23 cellular contexts compared by ENCODE assay signal in genomic region chr2:69592511-69592910, GRCh38. TPM values are rescaled to one million over a fixed set of nuclear protein-coding genes. Genes with fewer than 3 reads are reported as not detected.
DNase-seq lines count a peak whose midpoint lies in the region; ATAC-seq and TF ChIP-seq lines count a peak whose summit lies in the region.
"Had no signal": no experiment of that assay in that cellular context is flagged by ENCODE, and none has a peak within 500 bp of the region (broad histone marks: within the 10 kb centered on the region; RNA-seq: fewer than 3 reads in every experiment).

No MANE protein-coding gene starts in this region.

- no peak for ATAC-seq in activated CD4-positive, alpha-beta T cell treated with anti-CD3 and anti-CD28 coated beads for 36 hours
- no peak for ATAC-seq in activated naive CD8-positive, alpha-beta T cell treated with anti-CD3 and anti-CD28 coated beads, Interleukin-2, amount 50 U/mL, for 24 hours
- ATAC-seq in effector memory CD8-positive, alpha-beta T cell (replicated peaks): no peak
- ATAC-seq in stimulated activated effector memory CD8-positive, alpha-beta T cell treated with anti-CD3 and anti-CD28 coated beads, Interleukin-12 subunit alpha, Interleukin-12 subunit beta, amount 100 ng/mL, for 72 hours: peak; percentile 31
- no peak for ATAC-seq in gastroesophageal sphincter
- ATAC-seq: HCT116, PC-3 had no signal

- POLR2A ChIA-PET in activated CD4-positive, alpha-beta T cell treated with anti-CD3 and anti-CD28 coated beads for 36 hours (lab: Charles Lee): no interaction called here

- H3K4me1 ChIP-seq in gastroesophageal sphincter: peaks cover 0 to 33% (median 0%) of the 10 kb centered on the region in 3 donors

- H3K4me3 Mint-ChIP-seq in activated CD4-positive, alpha-beta T cell treated with anti-CD3 and anti-CD28 coated beads for 36 hours: no peak overlapping the region
- no peak overlapping the region for H3K4me3 Mint-ChIP-seq in activated naive CD8-positive, alpha-beta T cell
- H3K4me3 Mint-ChIP-seq in activated naive CD8-positive, alpha-beta T cell treated with anti-CD3 and anti-CD28 coated beads, Interleukin-2, amount 50 U/mL, for 24 hours: no peak overlapping the region
- peak overlapping the region in 1 of 2 donors; percentile 5 for H3K4me3 Mint-ChIP-seq in effector memory CD8-positive, alpha-beta T cell
- H3K4me3 Mint-ChIP-seq in stimulated activated effector memory CD8-positive, alpha-beta T cell treated with anti-CD3 and anti-CD28 coated beads, Interleukin-12 subunit alpha, Interleukin-12 subunit beta, amount 100 ng/mL, for 72 hours: no peak overlapping the region

- no peak overlapping the region for H3K4me3 ChIP-seq in gastroesophageal sphincter

- H3K27me3 ChIP-seq in gastroesophageal sphincter: no peaks in the 10 kb centered on the region

- H3K9me3 Mint-ChIP-seq in activated CD4-positive, alpha-beta T cell treated with anti-CD3 and anti-CD28 coated beads for 36 hours (ENCODE audit: low read depth): peaks cover 2% of the 10 kb centered on the region
- no peaks in the 10 kb centered on the region for H3K9me3 Mint-ChIP-seq in activated naive CD8-positive, alpha-beta T cell (ENCODE audit: low read depth)
- no peaks in the 10 kb centered on the region for H3K9me3 Mint-ChIP-seq in activated naive CD8-positive, alpha-beta T cell treated with anti-CD3 and anti-CD28 coated beads, Interleukin-2, amount 50 U/mL, for 24 hours
- H3K9me3 Mint-ChIP-seq in effector memory CD8-positive, alpha-beta T cell: no peaks in the 10 kb centered on the region
- H3K9me3 Mint-ChIP-seq in stimulated activated effector memory CD8-positive, alpha-beta T cell treated with anti-CD3 and anti-CD28 coated beads, Interleukin-12 subunit alpha, Interleukin-12 subunit beta, amount 100 ng/mL, for 72 hours: no peaks in the 10 kb centered on the region

- H3K27ac Mint-ChIP-seq in activated CD4-positive, alpha-beta T cell treated with anti-CD3 and anti-CD28 coated beads for 36 hours: peak overlapping the region; percentile 10
- peak overlapping the region; percentile 50 for H3K27ac Mint-ChIP-seq in activated naive CD8-positive, alpha-beta T cell
- no peak overlapping the region for H3K27ac Mint-ChIP-seq in activated naive CD8-positive, alpha-beta T cell treated with anti-CD3 and anti-CD28 coated beads, Interleukin-2, amount 50 U/mL, for 24 hours
- H3K27ac Mint-ChIP-seq in effector memory CD8-positive, alpha-beta T cell: peak overlapping the region; percentile 72 to 84
- H3K27ac Mint-ChIP-seq in stimulated activated effector memory CD8-positive, alpha-beta T cell treated with anti-CD3 and anti-CD28 coated beads, Interleukin-12 subunit alpha, Interleukin-12 subunit beta, amount 100 ng/mL, for 72 hours: no peak overlapping the region

- DNase-seq in activated CD4-positive, alpha-beta T cell treated with anti-CD3 and anti-CD28 coated beads for 36 hours: no peak
- no peak for DNase-seq in activated CD4-positive, alpha-beta T cell treated with anti-CD3 and anti-CD28 coated beads, Interleukin-2, amount 50 U/mL, for 48 hours
- no peak for DNase-seq in activated naive CD8-positive, alpha-beta T cell treated with anti-CD3 and anti-CD28 coated beads, Interleukin-2, amount 50 U/mL, for 24 hours
- no peak for DNase-seq in effector memory CD8-positive, alpha-beta T cell
- DNase-seq in stimulated activated effector memory CD8-positive, alpha-beta T cell treated with anti-CD3 and anti-CD28 coated beads, Interleukin-12 subunit alpha, Interleukin-12 subunit beta, amount 100 ng/mL, for 72 hours (ENCODE audit: low spot score in 2 of 2): no peak
- DNase-seq in GM13977 (ENCODE audit: low spot score): no peak
- DNase-seq: AML-193, DMS153, GF-D8, GOT3, NCI-H1417 treated with DMSO at 0.1 percent for 48 hours, NCI-H187 treated with DMSO at 0.1 percent for 48 hours, NCI-H2227 treated with DMSO at 0.1 percent for 48 hours, NCI-H510A treated with DMSO at 0.1 percent for 48 hours, PC-3, RPMI8226 had no signal

- TF ChIP-seq POLR2A in gastroesophageal sphincter (IDR thresholded peaks at IDR 0.05): no peak

- peaks cover 22% of the 10 kb centered on the region for H3K36me3 Mint-ChIP-seq in activated CD4-positive, alpha-beta T cell treated with anti-CD3 and anti-CD28 coated beads for 36 hours (ENCODE audit: low read depth)
- H3K36me3 Mint-ChIP-seq in activated naive CD8-positive, alpha-beta T cell: peaks cover 6% of the 10 kb centered on the region
- peaks cover 6% of the 10 kb centered on the region for H3K36me3 Mint-ChIP-seq in activated naive CD8-positive, alpha-beta T cell treated with anti-CD3 and anti-CD28 coated beads, Interleukin-2, amount 50 U/mL, for 24 hours (ENCODE audit: low read depth)
- peaks cover 17% of the 10 kb centered on the region for H3K36me3 Mint-ChIP-seq in effector memory CD8-positive, alpha-beta T cell (ENCODE audit: insufficient read depth)
- H3K36me3 Mint-ChIP-seq in stimulated activated effector memory CD8-positive, alpha-beta T cell treated with anti-CD3 and anti-CD28 coated beads, Interleukin-12 subunit alpha, Interleukin-12 subunit beta, amount 100 ng/mL, for 72 hours: peaks cover 12% of the 10 kb centered on the region

- in situ Hi-C loops in GM13977 (cut with MboI; ENCODE audit: low pct_unique_long_range_greater_than_20kb, low sequenced_read_pairs, unreplicated experiment): no loop called here

- H3K27ac ChIP-seq in gastroesophageal sphincter: no peak overlapping the region
- H3K27ac ChIP-seq: 22Rv1, C4-2B, HL-60, KMS-11 had no signal

- TF ChIP-seq CTCF in gastroesophageal sphincter (IDR thresholded peaks at IDR 0.05) (no peak), GM13977 (IDR thresholded peaks at IDR 0.05; ENCODE audit: extremely low read depth, insufficient read depth, missing control alignments) (no peak)

- H3K4me1 Mint-ChIP-seq in activated CD4-positive, alpha-beta T cell treated with anti-CD3 and anti-CD28 coated beads for 36 hours: peaks cover 75% of the 10 kb centered on the region
- peaks cover 80% of the 10 kb centered on the region for H3K4me1 Mint-ChIP-seq in activated naive CD8-positive, alpha-beta T cell (ENCODE audit: low read depth)
- H3K4me1 Mint-ChIP-seq in activated naive CD8-positive, alpha-beta T cell treated with anti-CD3 and anti-CD28 coated beads, Interleukin-2, amount 50 U/mL, for 24 hours: peaks cover 81% of the 10 kb centered on the region
- peaks cover 54 to 64% of the 10 kb centered on the region in 2 donors for H3K4me1 Mint-ChIP-seq in effector memory CD8-positive, alpha-beta T cell (ENCODE audit: low read depth in 2 of 2)
- peaks cover 51% of the 10 kb centered on the region for H3K4me1 Mint-ChIP-seq in stimulated activated effector memory CD8-positive, alpha-beta T cell treated with anti-CD3 and anti-CD28 coated beads, Interleukin-12 subunit alpha, Interleukin-12 subunit beta, amount 100 ng/mL, for 72 hours

- no peaks in the 10 kb centered on the region for H3K27me3 Mint-ChIP-seq in activated CD4-positive, alpha-beta T cell treated with anti-CD3 and anti-CD28 coated beads for 36 hours
- H3K27me3 Mint-ChIP-seq in activated naive CD8-positive, alpha-beta T cell: no peaks in the 10 kb centered on the region
- H3K27me3 Mint-ChIP-seq in activated naive CD8-positive, alpha-beta T cell treated with anti-CD3 and anti-CD28 coated beads, Interleukin-2, amount 50 U/mL, for 24 hours: no peaks in the 10 kb centered on the region
- no peaks in the 10 kb centered on the region for H3K27me3 Mint-ChIP-seq in effector memory CD8-positive, alpha-beta T cell

- CTCF ChIA-PET in activated CD4-positive, alpha-beta T cell treated with anti-CD3 and anti-CD28 coated beads for 36 hours (lab: Charles Lee): no interaction called here

- intact Hi-C loops in activated CD4-positive, alpha-beta T cell treated with anti-CD3 and anti-CD28 coated beads for 36 hours (cut with DNase I, micrococcal nuclease): loop anchor here in 1 of 2 experiments (1.0 kb wide), 1 partner anchor 8 kb away; no protein-coding TSS in a partner anchor

- TF ChIP-seq EP300 in gastroesophageal sphincter (IDR thresholded peaks at IDR 0.05): no peak

- H3K36me3 ChIP-seq in gastroesophageal sphincter: no peaks in the 10 kb centered on the region

- no peaks in the 10 kb centered on the region for H3K9me3 ChIP-seq in gastroesophageal sphincter

RNA-seq across cellular contexts. Expression of gene AAK1, which starts 51.0 kb away (rescaled TPM):
- 100 to 1,000 TPM in 1 of 2 experiments, 10 to 100 TPM in 1; 95.9 to 104 TPM for total RNA-seq in activated CD4-positive, alpha-beta T cell treated with anti-CD3 and anti-CD28 coated beads for 36 hours
- 10 to 100 TPM; 32.3 to 55.9 (median 49.6) TPM for total RNA-seq in gastroesophageal sphincter

Comparison
In these comparisons a context has a peak if more than half of its experiments do, and no peak if none do; other contexts are left out.
1. H3K27ac Mint-ChIP-seq: peak in activated CD4-positive, alpha-beta T cell treated with anti-CD3 and anti-CD28 coated beads for 36 hours (single experiment), activated naive CD8-positive, alpha-beta T cell (single experiment) and effector memory CD8-positive, alpha-beta T cell (2 of 2); none in activated naive CD8-positive, alpha-beta T cell treated with anti-CD3 and anti-CD28 coated beads, Interleukin-2, amount 50 U/mL, for 24 hours (single experiment) and stimulated activated effector memory CD8-positive, alpha-beta T cell treated with anti-CD3 and anti-CD28 coated beads, Interleukin-12 subunit alpha, Interleukin-12 subunit beta, amount 100 ng/mL, for 72 hours (single experiment).